ENCODE assay signal across 20 cellular contexts in genomic region chr15:70059476-70060213, GRCh38. TPM values are rescaled to one million over a fixed set of nuclear protein-coding genes. Genes with fewer than 3 reads are reported as not detected.
DNase-seq lines count a peak whose midpoint lies in the region; ATAC-seq and TF ChIP-seq lines count a peak whose summit lies in the region.
"Had no signal": no experiment of that assay in that cellular context is flagged by ENCODE, and none has a peak within 500 bp of the region (broad histone marks: within the 10 kb centered on the region; RNA-seq: fewer than 3 reads in every experiment).

No MANE protein-coding gene starts in this region.

- POLR2A ChIA-PET in CD4-positive, alpha-beta memory T cell (lab: Charles Lee; ENCODE audit: partially characterized antibody): no interaction called here

- no peaks in the 10 kb centered on the region for H3K4me1 ChIP-seq in CD4-positive, alpha-beta memory T cell (ENCODE audit: insufficient read depth, low read length)
- H3K4me1 ChIP-seq in HAP-1: peaks cover 11% of the 10 kb centered on the region

- intact Hi-C loops in CD4-positive, alpha-beta memory T cell (cut with micrococcal nuclease): no loop called here

- no peaks in the 10 kb centered on the region for H3K4me1 Mint-ChIP-seq in CD4-positive, alpha-beta memory T cell
- no peaks in the 10 kb centered on the region for H3K4me1 Mint-ChIP-seq in activated naive CD8-positive, alpha-beta T cell treated with anti-CD3 and anti-CD28 coated beads, Interleukin-2, amount 50 U/mL, for 24 hours
- H3K4me1 Mint-ChIP-seq in progenitor cell of endocrine pancreas (ENCODE audit: low read depth): peaks cover 1% of the 10 kb centered on the region

- no peak overlapping the region for H3K27ac ChIP-seq in CD4-positive, alpha-beta memory T cell (ENCODE audit: low read depth, low read length)
- H3K27ac ChIP-seq: 22Rv1, parathyroid adenoma, right lobe of liver, suprapubic skin had no signal

- no peaks in the 10 kb centered on the region for H3K27me3 ChIP-seq in CD4-positive, alpha-beta memory T cell (ENCODE audit: insufficient read depth, low read length)
- H3K27me3 ChIP-seq in HAP-1 (ENCODE audit: low read depth): no peaks in the 10 kb centered on the region
- H3K27me3 ChIP-seq: right lobe of liver, suprapubic skin had no signal

- in situ Hi-C loops in HAP-1 (cut with MboI; ENCODE audit: low sequenced_read_pairs): no loop called here

- H3K4me3 Mint-ChIP-seq in CD4-positive, alpha-beta memory T cell: peak overlapping the region in 1 of 8 donors; percentile 20
- H3K4me3 Mint-ChIP-seq in activated naive CD8-positive, alpha-beta T cell treated with anti-CD3 and anti-CD28 coated beads, Interleukin-2, amount 50 U/mL, for 24 hours: no peak overlapping the region
- H3K4me3 Mint-ChIP-seq in progenitor cell of endocrine pancreas (ENCODE audit: low read depth): no peak overlapping the region
- H3K4me3 Mint-ChIP-seq: nephron had no signal

- DNase-seq in activated CD4-positive, CD25-positive, alpha-beta regulatory T cell treated with anti-CD3 and anti-CD28 coated beads, Interleukin-2, amount 50 U/mL, for 72 hours: peak; percentile 17
- no peak for DNase-seq in activated CD4-positive, CD25-positive, alpha-beta regulatory T cell (lab: John Stamatoyannopoulos, UW)
- no peak for DNase-seq in CD4-positive, alpha-beta memory T cell
- DNase-seq in activated naive CD8-positive, alpha-beta T cell treated with anti-CD3 and anti-CD28 coated beads, Interleukin-2, amount 50 U/mL, for 24 hours: no peak
- DNase-seq in progenitor cell of endocrine pancreas (ENCODE audit: low spot score, unreplicated experiment) (no peak), NCI-H1105 treated with DMSO at 0.1 percent for 48 hours (lab: John Stamatoyannopoulos, UW) (no peak), HAP-1 (ENCODE audit: low spot score in 2 of 2) (no peak)
- DNase-seq: central memory CD4-positive, alpha-beta T cell; DMS79; NCI-H1694 treated with DMSO at 0.1 percent for 48 hours; NCI-H526 treated with DMSO at 0.1 percent for 48 hours; right lobe of liver; stimulated activated CD8-positive, alpha-beta memory T cell treated with anti-CD3 and anti-CD28 coated beads, Interleukin-4, amount 100 ng/mL, for 48 hours had no signal

- no peak for TF ChIP-seq CTCF in progenitor cell of endocrine pancreas (IDR thresholded peaks at IDR 0.05; ENCODE audit: unreplicated experiment)

- peaks cover 53 to 86% of the 10 kb centered on the region in 2 donors for H3K36me3 Mint-ChIP-seq in CD4-positive, alpha-beta memory T cell
- peaks cover 32% of the 10 kb centered on the region for H3K36me3 Mint-ChIP-seq in activated naive CD8-positive, alpha-beta T cell treated with anti-CD3 and anti-CD28 coated beads, Interleukin-2, amount 50 U/mL, for 24 hours (ENCODE audit: low read depth)
- peaks cover 39% of the 10 kb centered on the region for H3K36me3 Mint-ChIP-seq in progenitor cell of endocrine pancreas (ENCODE audit: insufficient read depth)

- H3K36me3 ChIP-seq in CD4-positive, alpha-beta memory T cell (ENCODE audit: insufficient read depth, low read length): peaks cover 98% of the 10 kb centered on the region
- peaks cover 95% of the 10 kb centered on the region for H3K36me3 ChIP-seq in HAP-1 (replicated peaks)

- no peak overlapping the region for H3K4me3 ChIP-seq in CD4-positive, alpha-beta memory T cell (ENCODE audit: low read length in 2 of 2)
- H3K4me3 ChIP-seq in HAP-1: no peak overlapping the region
- H3K4me3 ChIP-seq: right lobe of liver, suprapubic skin had no signal

- ATAC-seq in activated naive CD8-positive, alpha-beta T cell treated with anti-CD3 and anti-CD28 coated beads, Interleukin-2, amount 50 U/mL, for 24 hours: no peak
- ATAC-seq in HG03432 (IDR thresholded peaks at IDR 0.05; ENCODE audit: unreplicated experiment): no peak
- ATAC-seq: activated CD4-positive, CD25-positive, alpha-beta regulatory T cell treated with anti-CD3 and anti-CD28 coated beads, Interleukin-2, amount 50 U/mL, for 24 hours; right lobe of liver had no signal

- CTCF ChIA-PET in CD4-positive, alpha-beta memory T cell (lab: Charles Lee; ENCODE audit: partially characterized antibody): no interaction called here

- no peaks in the 10 kb centered on the region for H3K9me3 ChIP-seq in CD4-positive, alpha-beta memory T cell (ENCODE audit: control insufficient read depth in 1 of 2, low read length in 2 of 2)
- no peaks in the 10 kb centered on the region for H3K9me3 ChIP-seq in HAP-1
- H3K9me3 ChIP-seq: right lobe of liver, suprapubic skin had no signal

- no peaks in the 10 kb centered on the region for H3K9me3 Mint-ChIP-seq in CD4-positive, alpha-beta memory T cell
- H3K9me3 Mint-ChIP-seq in activated naive CD8-positive, alpha-beta T cell treated with anti-CD3 and anti-CD28 coated beads, Interleukin-2, amount 50 U/mL, for 24 hours: no peaks in the 10 kb centered on the region
- H3K9me3 Mint-ChIP-seq in progenitor cell of endocrine pancreas (ENCODE audit: low read depth): no peaks in the 10 kb centered on the region
- H3K9me3 Mint-ChIP-seq: activated T-helper 2 cell treated with anti-CD3 and anti-CD28 coated beads, Interferon-gamma antibody, Interleukin-2, Interleukin-4, amounts not matched to agents 10 μg/mL and 5 μg/mL and 100 μg/mL, durations not matched to agents 14 hours and 24 hours and 36 hours; nephron had no signal

- no peaks in the 10 kb centered on the region for H3K27me3 Mint-ChIP-seq in CD4-positive, alpha-beta memory T cell
- no peaks in the 10 kb centered on the region for H3K27me3 Mint-ChIP-seq in activated naive CD8-positive, alpha-beta T cell treated with anti-CD3 and anti-CD28 coated beads, Interleukin-2, amount 50 U/mL, for 24 hours
- H3K27me3 Mint-ChIP-seq in progenitor cell of endocrine pancreas: no peaks in the 10 kb centered on the region

- peak overlapping the region in 5 of 7 donors; percentile 38 to 75 (median 55) for H3K27ac Mint-ChIP-seq in CD4-positive, alpha-beta memory T cell
- H3K27ac Mint-ChIP-seq in activated naive CD8-positive, alpha-beta T cell treated with anti-CD3 and anti-CD28 coated beads, Interleukin-2, amount 50 U/mL, for 24 hours: peak overlapping the region; percentile 15
- H3K27ac Mint-ChIP-seq in progenitor cell of endocrine pancreas: peak overlapping the region; percentile 5
- H3K27ac Mint-ChIP-seq: activated T-helper 2 cell treated with anti-CD3 and anti-CD28 coated beads, Interferon-gamma antibody, Interleukin-2, Interleukin-4, amounts not matched to agents 10 μg/mL and 5 μg/mL and 100 μg/mL, durations not matched to agents 14 hours and 24 hours and 36 hours had no signal

RNA-seq across cellular contexts. Expression of gene TLE3, which starts 38.1 kb away (rescaled TPM):
- total RNA-seq in CD4-positive, alpha-beta memory T cell: 100 to 1,000 TPM; 118 to 121 TPM
- polyA plus RNA-seq in CD4-positive, alpha-beta memory T cell: 10 to 100 TPM in 1 of 2 donors, 1 to 10 TPM in 1; 3.6 to 22.1 TPM
- 113 and 124 TPM in 2 replicates for total RNA-seq in progenitor cell of endocrine pancreas

Comparison
In these comparisons a context has a peak if more than half of its experiments do, and no peak if none do; other contexts are left out.
1. H3K27ac Mint-ChIP-seq: peak in every context shown above with its lines; median percentile 55 in CD4-positive, alpha-beta memory T cell; 15 in activated naive CD8-positive, alpha-beta T cell treated with anti-CD3 and anti-CD28 coated beads, Interleukin-2, amount 50 U/mL, for 24 hours; 5 in progenitor cell of endocrine pancreas.